8 cellular contexts compared by ENCODE assay signal in genomic region chr18:49178736-49179135, GRCh38.
DNase-seq lines count a peak whose midpoint lies in the region; ATAC-seq and TF ChIP-seq lines count a peak whose summit lies in the region.

No MANE protein-coding gene starts in this region.

- ATAC-seq in GM19463 (IDR thresholded peaks at IDR 0.05; ENCODE audit: unreplicated experiment) (no peak), HG02623 (IDR thresholded peaks at IDR 0.05; ENCODE audit: unreplicated experiment) (no peak)

- H3K36me3 Mint-ChIP-seq in activated T-cell treated with anti-CD3 and anti-CD28 coated beads, Interleukin-2, amount 50 U/mL, for 24 hours (ENCODE audit: low read depth), result peaks cover 4% of the 10 kb centered on the region

- TF ChIP-seq CTCF in AG04450 (IDR thresholded peaks at IDR 0.05; ENCODE audit: low read depth, low read length) (peak; percentile 70), GM13976 (IDR thresholded peaks at IDR 0.05; ENCODE audit: borderline replicate concordance, control extremely low read depth, extremely low read depth, insufficient read depth, missing control alignments) (peak; percentile 51), WI38 (IDR thresholded peaks at IDR 0.05; ENCODE audit: low read depth, low read length) (0 out of 2 replicates have a peak, but pooled peaks have one; percentile 16), kidney epithelial cell (IDR thresholded peaks at IDR 0.05; ENCODE audit: insufficient read depth, low read length, poor library complexity, severe bottlenecking) (peak; percentile 52)

- DNase-seq in AG04450 (ENCODE audit: low read depth, low spot score) (no peak), GM13976 (ENCODE audit: low spot score) (no peak), kidney epithelial cell (ENCODE audit: low read depth) (no peak), NCI-H2171 (lab: John Stamatoyannopoulos, UW) (no peak)
- DNase-seq in activated T-cell treated with anti-CD3 and anti-CD28 coated beads, Interleukin-2, amount 50 U/mL, for 24 hours, result no peak

- in situ Hi-C loops in GM13976 (cut with MboI; ENCODE audit: low sequenced_read_pairs, unreplicated experiment), result no loop called here

- no peaks in the 10 kb centered on the region for H3K27me3 Mint-ChIP-seq in activated T-cell treated with anti-CD3 and anti-CD28 coated beads, Interleukin-2, amount 50 U/mL, for 24 hours

- H3K4me1 Mint-ChIP-seq in activated T-cell treated with anti-CD3 and anti-CD28 coated beads, Interleukin-2, amount 50 U/mL, for 24 hours (ENCODE audit: low read depth), result peaks cover 35% of the 10 kb centered on the region

- POLR2A ChIA-PET in AG04450 (lab: Yijun Ruan, JAX), result interaction anchor here (0.6 to 0.7 kb wide), 2 partner anchors 18 to 331 kb away, joined by 3 to 8 read pairs; no protein-coding TSS in a partner anchor

- H3K27ac Mint-ChIP-seq in activated T-cell treated with anti-CD3 and anti-CD28 coated beads, Interleukin-2, amount 50 U/mL, for 24 hours, result no peak overlapping the region

- CTCF ChIA-PET in AG04450 (lab: Charles Lee), result interaction anchor here (0.6 to 2.0 kb wide), 16 partner anchors 11 to 505 kb away, joined by 3 to 8 read pairs (median 4); no protein-coding TSS in a partner anchor

- no peaks in the 10 kb centered on the region for H3K36me3 ChIP-seq in kidney epithelial cell (ENCODE audit: control insufficient read depth, insufficient read depth, low read length)

- H3K4me3 ChIP-seq in AG04450 (ENCODE audit: low read depth, low read length) (no peak overlapping the region), WI38 (ENCODE audit: low read depth, low read length) (no peak overlapping the region), kidney epithelial cell (ENCODE audit: low read depth, low read length) (no peak overlapping the region)

- no peaks in the 10 kb centered on the region for H3K9me3 Mint-ChIP-seq in activated T-cell treated with anti-CD3 and anti-CD28 coated beads, Interleukin-2, amount 50 U/mL, for 24 hours

- H3K27ac ChIP-seq in AG04450 (ENCODE audit: low read depth, low read length), result no peak overlapping the region

- H3K27me3 ChIP-seq in AG04450 (ENCODE audit: control insufficient read depth, insufficient read depth, low read length) (no peaks in the 10 kb centered on the region), kidney epithelial cell (ENCODE audit: control insufficient read depth, insufficient read depth, low read length) (no peaks in the 10 kb centered on the region)

- no peak overlapping the region for H3K4me3 Mint-ChIP-seq in activated T-cell treated with anti-CD3 and anti-CD28 coated beads, Interleukin-2, amount 50 U/mL, for 24 hours

- no peaks in the 10 kb centered on the region for H3K9me3 ChIP-seq in AG04450 (ENCODE audit: control insufficient read depth, insufficient read depth, low read length)

Comparison
In these comparisons a context has a peak if more than half of its experiments do, and no peak if none do; other contexts are left out.
1. CTCF ChIP-seq: peak in every context shown above with its lines; median percentile 70 in AG04450; 52 in kidney epithelial cell; 51 in GM13976; 16 in WI38.